12 cellular contexts compared by ENCODE assay signal in the genomic region with DNA sequence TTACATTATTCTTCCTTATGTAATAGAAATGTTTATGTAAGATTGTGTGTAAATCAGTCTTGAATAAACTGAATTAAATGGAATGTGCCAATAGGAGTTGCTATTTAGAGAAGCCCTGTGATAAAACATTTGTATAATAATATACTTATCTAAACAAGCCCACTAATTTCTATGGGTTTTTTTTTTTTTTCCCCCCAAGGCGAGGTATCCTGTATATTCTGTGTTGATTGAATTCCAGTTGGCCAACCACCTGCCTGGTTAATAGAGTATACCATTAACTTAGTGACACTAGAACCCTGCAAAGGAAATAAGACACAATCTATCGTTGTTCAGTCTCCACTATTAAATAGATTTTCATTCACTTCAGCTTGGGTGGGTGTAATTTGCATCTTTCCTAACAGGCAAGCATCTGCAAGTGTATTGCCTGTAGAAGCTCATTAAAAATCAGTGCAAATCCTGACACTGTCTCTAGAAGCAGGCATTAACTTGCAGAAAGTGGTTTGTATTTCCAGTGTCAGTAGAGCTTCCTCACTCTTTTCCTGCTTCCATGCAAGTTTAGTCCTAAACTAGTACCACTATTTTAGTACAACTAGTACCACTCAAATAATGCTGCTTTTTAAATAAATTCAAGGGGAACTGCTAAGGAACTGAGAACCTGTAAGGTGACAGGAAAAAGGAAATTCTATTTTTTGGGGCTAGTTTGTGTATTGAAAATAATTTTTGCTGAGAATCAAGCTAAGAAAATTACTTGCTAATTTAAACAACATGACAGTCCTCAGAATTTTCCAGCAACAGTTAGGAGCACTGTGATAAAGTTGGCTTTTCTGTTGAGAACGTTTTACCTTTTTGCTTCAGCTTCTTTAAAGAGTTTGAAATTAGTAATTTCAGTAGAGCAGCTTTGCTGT.
DNase-seq lines count a peak whose midpoint lies in the region; ATAC-seq, FAIRE-seq and TF ChIP-seq lines count a peak whose summit lies in the region.
"Had no signal": no experiment of that assay in that cellular context is flagged by ENCODE, and none has a peak within 500 bp of the region (broad histone marks: within the 10 kb centered on the region; RNA-seq: fewer than 3 reads in every experiment).

No MANE protein-coding gene starts in this region.

- DNase-seq in GM18507 (ENCODE audit: extremely low spot score, insufficient read length, low read depth) = no peak
- peak; percentile 91 to 92 for DNase-seq in NCI-H526 (lab: John Stamatoyannopoulos, UW)
- no peak for DNase-seq in esophagus squamous epithelium (lab: John Stamatoyannopoulos, UW)
- DNase-seq in progenitor cell of endocrine pancreas (ENCODE audit: low spot score, unreplicated experiment) = no peak
- DNase-seq in SHP77 (lab: John Stamatoyannopoulos, UW) = no peak
- DNase-seq: activated CD4-positive, alpha-beta T cell treated with anti-CD3 and anti-CD28 coated beads, Interleukin-2, amount 10 ng/mL, durations not matched to agents 24 days and 14 days; CD4-positive, alpha-beta memory T cell; effector memory CD8-positive, alpha-beta T cell had no signal

- ATAC-seq in GM18498 (IDR thresholded peaks at IDR 0.05; ENCODE audit: unreplicated experiment) (no peak), HG03432 (IDR thresholded peaks at IDR 0.05; ENCODE audit: unreplicated experiment) (no peak), HG02623 (IDR thresholded peaks at IDR 0.05; ENCODE audit: unreplicated experiment) (no peak)
- ATAC-seq: effector memory CD8-positive, alpha-beta T cell had no signal

- H3K36me3 ChIP-seq in esophagus squamous epithelium = no peaks in the 10 kb centered on the region

- peaks cover 31% of the 10 kb centered on the region for H3K4me1 Mint-ChIP-seq in progenitor cell of endocrine pancreas (ENCODE audit: low read depth)

- H3K27me3 Mint-ChIP-seq in progenitor cell of endocrine pancreas = no peaks in the 10 kb centered on the region
- H3K27me3 Mint-ChIP-seq: activated CD4-positive, alpha-beta T cell treated with anti-CD3 and anti-CD28 coated beads, Interleukin-2, amount 10 ng/mL, durations not matched to agents 24 days and 14 days; CD4-positive, alpha-beta memory T cell; effector memory CD8-positive, alpha-beta T cell had no signal

- intact Hi-C loops in esophagus squamous epithelium (cut with DNase I) = no loop called here

- no peaks in the 10 kb centered on the region for H3K27me3 ChIP-seq in esophagus squamous epithelium

- no peak overlapping the region for H3K4me3 ChIP-seq in esophagus squamous epithelium

- FAIRE-seq in GM18507 (lab: Jason Lieb, UNC) = peak; percentile 70

- no peak overlapping the region for H3K4me3 Mint-ChIP-seq in progenitor cell of endocrine pancreas (ENCODE audit: low read depth)
- H3K4me3 Mint-ChIP-seq: activated CD4-positive, alpha-beta T cell treated with anti-CD3 and anti-CD28 coated beads, Interleukin-2, amount 10 ng/mL, durations not matched to agents 24 days and 14 days; activated T-helper 1 cell treated with anti-CD3 and anti-CD28 coated beads, Interleukin-12 subunit alpha, Interleukin-12 subunit beta, Interleukin-2, Interleukin-4 antibody, amounts not matched to agents 30 ng/mL and 10 ng/mL and 1 ng/mL, durations not matched to agents 14 hours and 24 hours and 36 hours; CD4-positive, alpha-beta memory T cell; effector memory CD8-positive, alpha-beta T cell had no signal

- TF ChIP-seq CTCF in esophagus squamous epithelium (IDR thresholded peaks at IDR 0.05) (no peak), progenitor cell of endocrine pancreas (IDR thresholded peaks at IDR 0.05; ENCODE audit: unreplicated experiment) (no peak)

- peaks cover 4 to 58% (median 25%) of the 10 kb centered on the region in 3 donors for H3K4me1 ChIP-seq in esophagus squamous epithelium

- H3K9me3 ChIP-seq in esophagus squamous epithelium = no peaks in the 10 kb centered on the region

- H3K27ac Mint-ChIP-seq in progenitor cell of endocrine pancreas = peak overlapping the region; percentile 13
- H3K27ac Mint-ChIP-seq: activated CD4-positive, alpha-beta T cell treated with anti-CD3 and anti-CD28 coated beads, Interleukin-2, amount 10 ng/mL, durations not matched to agents 24 days and 14 days; activated T-helper 1 cell treated with anti-CD3 and anti-CD28 coated beads, Interleukin-12 subunit alpha, Interleukin-12 subunit beta, Interleukin-2, Interleukin-4 antibody, amounts not matched to agents 30 ng/mL and 10 ng/mL and 1 ng/mL, durations not matched to agents 14 hours and 24 hours and 36 hours; CD4-positive, alpha-beta memory T cell; effector memory CD8-positive, alpha-beta T cell had no signal

- H3K27ac ChIP-seq in esophagus squamous epithelium = peak overlapping the region in 3 of 4 donors; percentile 44 to 66 (median 53)

- no peak for TF ChIP-seq POLR2A in esophagus squamous epithelium (IDR thresholded peaks at IDR 0.05)

- 22 to 28% methylated on average over 3 of the region's 3 CpGs for WGBS in esophagus squamous epithelium, 2 donors

- no peaks in the 10 kb centered on the region for H3K9me3 Mint-ChIP-seq in progenitor cell of endocrine pancreas (ENCODE audit: low read depth)
- H3K9me3 Mint-ChIP-seq: activated CD4-positive, alpha-beta T cell treated with anti-CD3 and anti-CD28 coated beads, Interleukin-2, amount 10 ng/mL, durations not matched to agents 24 days and 14 days; activated T-helper 1 cell treated with anti-CD3 and anti-CD28 coated beads, Interleukin-12 subunit alpha, Interleukin-12 subunit beta, Interleukin-2, Interleukin-4 antibody, amounts not matched to agents 30 ng/mL and 10 ng/mL and 1 ng/mL, durations not matched to agents 14 hours and 24 hours and 36 hours; CD4-positive, alpha-beta memory T cell; effector memory CD8-positive, alpha-beta T cell had no signal

- no peaks in the 10 kb centered on the region for H3K36me3 Mint-ChIP-seq in progenitor cell of endocrine pancreas (ENCODE audit: insufficient read depth)
- H3K36me3 Mint-ChIP-seq: CD4-positive, alpha-beta memory T cell had no signal

Comparison
In these comparisons a context has a peak if more than half of its experiments do, and no peak if none do; other contexts are left out.
1. DNase-seq: peak in NCI-H526 (2 of 2); none in GM18507 (single experiment), esophagus squamous epithelium (single experiment), progenitor cell of endocrine pancreas (single experiment) and SHP77 (0 of 2).